11 cellular contexts compared by ENCODE assay signal in the genomic region with DNA sequence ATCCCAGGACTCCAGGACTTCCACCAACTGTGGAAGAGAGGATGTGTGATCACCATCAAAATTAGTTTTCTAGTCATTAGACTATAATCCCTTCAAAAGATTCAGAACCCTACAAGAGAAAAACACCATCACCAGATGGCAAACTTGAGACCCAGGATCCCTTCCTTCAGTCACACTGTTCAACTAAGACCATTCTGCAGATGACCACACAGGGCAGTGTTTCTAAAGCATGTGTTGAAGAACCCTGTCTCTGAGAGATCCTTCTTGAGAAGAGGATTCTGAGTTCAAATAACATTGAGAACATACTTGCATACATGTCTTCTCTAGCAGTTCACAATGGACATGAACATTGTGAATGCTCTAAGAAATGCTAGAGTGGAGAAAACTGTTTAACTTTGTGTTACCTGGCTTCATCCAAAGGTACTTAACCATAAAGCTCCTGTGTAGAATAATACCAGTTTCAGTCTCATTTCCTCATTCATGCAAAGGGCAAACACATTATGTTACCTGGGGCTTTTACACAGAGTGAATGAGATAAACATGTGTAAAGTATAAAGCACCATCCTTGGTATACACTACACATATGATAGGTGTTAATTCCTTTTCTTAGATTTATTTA. TPM values are rescaled to one million over a fixed set of nuclear protein-coding genes. Genes with fewer than 3 reads are reported as not detected.
DNase-seq lines count a peak whose midpoint lies in the region; ATAC-seq and TF ChIP-seq lines count a peak whose summit lies in the region.
"Had no signal": no experiment of that assay in that cellular context is flagged by ENCODE, and none has a peak within 500 bp of the region (broad histone marks: within the 10 kb centered on the region; RNA-seq: fewer than 3 reads in every experiment).

No MANE protein-coding gene starts in this region.

- peaks cover 20% of the 10 kb centered on the region for H3K4me1 Mint-ChIP-seq in progenitor cell of endocrine pancreas (ENCODE audit: low read depth)
- H3K4me1 Mint-ChIP-seq: brain had no signal

- no peaks in the 10 kb centered on the region for H3K27me3 Mint-ChIP-seq in progenitor cell of endocrine pancreas

- H3K27ac Mint-ChIP-seq in progenitor cell of endocrine pancreas = peak overlapping the region; percentile 31
- H3K27ac Mint-ChIP-seq: brain; stimulated activated effector memory CD8-positive, alpha-beta T cell treated with anti-CD3 and anti-CD28 coated beads, Interleukin-12 subunit alpha, Interleukin-12 subunit beta, amount 100 ng/mL, for 72 hours had no signal

- no peaks in the 10 kb centered on the region for H3K36me3 Mint-ChIP-seq in progenitor cell of endocrine pancreas (ENCODE audit: insufficient read depth)
- H3K36me3 Mint-ChIP-seq: brain; stimulated activated effector memory CD8-positive, alpha-beta T cell treated with anti-CD3 and anti-CD28 coated beads, Interleukin-12 subunit alpha, Interleukin-12 subunit beta, amount 100 ng/mL, for 72 hours had no signal

- H3K4me3 Mint-ChIP-seq in progenitor cell of endocrine pancreas (ENCODE audit: low read depth) = no peak overlapping the region
- H3K4me3 Mint-ChIP-seq: brain; stimulated activated effector memory CD8-positive, alpha-beta T cell treated with anti-CD3 and anti-CD28 coated beads, Interleukin-12 subunit alpha, Interleukin-12 subunit beta, amount 100 ng/mL, for 72 hours had no signal

- ATAC-seq in HG02571 (IDR thresholded peaks at IDR 0.05; ENCODE audit: unreplicated experiment) (peak; percentile 64), HG03432 (IDR thresholded peaks at IDR 0.05; ENCODE audit: unreplicated experiment) (peak; percentile 79)
- ATAC-seq: stimulated activated effector memory CD8-positive, alpha-beta T cell treated with anti-CD3 and anti-CD28 coated beads, Interleukin-12 subunit alpha, Interleukin-12 subunit beta, amount 100 ng/mL, for 72 hours had no signal

- peak; percentile 57 for DNase-seq in NCI-H82 (lab: John Stamatoyannopoulos, UW)
- DNase-seq in NCI-H82 treated with DMSO at 0.1 percent for 48 hours (lab: John Stamatoyannopoulos, UW; ENCODE audit: unreplicated experiment) = no peak
- no peak for DNase-seq in progenitor cell of endocrine pancreas (ENCODE audit: low spot score, unreplicated experiment)
- no peak for DNase-seq in T1000 (lab: John Stamatoyannopoulos, UW)
- no peak for DNase-seq in SHP77 (lab: John Stamatoyannopoulos, UW)
- DNase-seq in globus pallidus (ENCODE audit: low spot score) = no peak
- DNase-seq: GDM1 had no signal

- no peak for TF ChIP-seq CTCF in progenitor cell of endocrine pancreas (IDR thresholded peaks at IDR 0.05; ENCODE audit: unreplicated experiment)

- no peaks in the 10 kb centered on the region for H3K9me3 Mint-ChIP-seq in progenitor cell of endocrine pancreas (ENCODE audit: low read depth)
- H3K9me3 Mint-ChIP-seq: stimulated activated effector memory CD8-positive, alpha-beta T cell treated with anti-CD3 and anti-CD28 coated beads, Interleukin-12 subunit alpha, Interleukin-12 subunit beta, amount 100 ng/mL, for 72 hours had no signal

RNA-seq across cellular contexts. Expression of gene ADGRG7, which starts 2.4 kb away (rescaled TPM):
- total RNA-seq in progenitor cell of endocrine pancreas = 1.3 and 1.4 TPM in 2 replicates
